In genomic region chr6:47734826-47735481, GRCh38 we compare ENCODE assay signal across 2 cellular contexts.
TF ChIP-seq lines count a peak whose summit lies in the region.

No MANE protein-coding gene starts in this region.

TF ChIP-seq in HCT116, 20 proteins besides CTCF, POLR2A, EP300 and RAD21:
- TF ChIP-seq SIN3A (IDR thresholded peaks at IDR 0.05; ENCODE audit: low read depth) = no peak
- no peak for TF ChIP-seq EZH2 (IDR thresholded peaks at IDR 0.05)
- no peak for TF ChIP-seq ATF3 (IDR thresholded peaks at IDR 0.05)
- TF ChIP-seq CBX3 (IDR thresholded peaks at IDR 0.05; ENCODE audit: low read depth) = no peak
- no peak for TF ChIP-seq EGR1 (IDR thresholded peaks at IDR 0.05; ENCODE audit: low read depth)
- no peak for TF ChIP-seq MAX (IDR thresholded peaks at IDR 0.05)
- TF ChIP-seq REST (IDR thresholded peaks at IDR 0.05; ENCODE audit: low read depth) = no peak

TF ChIP-seq in H1, 55 proteins besides CTCF, POLR2A, EP300 and RAD21:
- no peak for TF ChIP-seq E2F6 (IDR thresholded peaks at IDR 0.05)
- TF ChIP-seq GABPA (IDR thresholded peaks at IDR 0.05; ENCODE audit: borderline replicate concordance, insufficient read depth, low read length) = no peak
- TF ChIP-seq ATF3 (IDR thresholded peaks at IDR 0.05; ENCODE audit: insufficient read depth, low read depth, low read length) = no peak
- TF ChIP-seq SUZ12 (IDR thresholded peaks at IDR 0.05; ENCODE audit: low read length) = no peak
- no peak for TF ChIP-seq ASH2L (IDR thresholded peaks at IDR 0.05; ENCODE audit: low read length)
- TF ChIP-seq TAF7 (optimal IDR thresholded peaks at IDR 0.05; ENCODE audit: borderline replicate concordance, low read depth, low read length) = no peak
- TF ChIP-seq RBBP5 (IDR thresholded peaks at IDR 0.05; ENCODE audit: borderline replicate concordance, low read depth, low read length) = no peak
- no peak for TF ChIP-seq CTBP2 (IDR thresholded peaks at IDR 0.05; ENCODE audit: borderline replicate concordance, insufficient read depth, insufficient read length, low read length)
- no peak for TF ChIP-seq BCL11A (IDR thresholded peaks at IDR 0.05; ENCODE audit: low read depth in 2 of 2, low read length in 2 of 2)
- 0 out of 2 replicates have a peak, but pooled peaks have one; percentile 2 for TF ChIP-seq POU5F1 (IDR thresholded peaks at IDR 0.05; ENCODE audit: low read depth, low read length)
- no peak for TF ChIP-seq HDAC6 (IDR thresholded peaks at IDR 0.05; ENCODE audit: low read depth, low read length)
- TF ChIP-seq CHD7 (IDR thresholded peaks at IDR 0.05; ENCODE audit: insufficient replicate concordance, low read length) = peak; percentile 61
